In genomic region chr15:28086175-28086703, GRCh38 we compare ENCODE assay signal across 8 cellular contexts. TPM values are rescaled to one million over a fixed set of nuclear protein-coding genes. Genes with fewer than 3 reads are reported as not detected.
DNase-seq lines count a peak whose midpoint lies in the region; ATAC-seq, FAIRE-seq and TF ChIP-seq lines count a peak whose summit lies in the region.

No MANE protein-coding gene starts in this region.

- FAIRE-seq in RCC 7860 (lab: Jason Lieb, UNC) = no peak

- DNase-seq in ELR (ENCODE audit: low read depth) (peak; percentile 64), RCC 7860 (ENCODE audit: low spot score) (peak; percentile 19), amniotic epithelial cell (ENCODE audit: low read depth) (peak; percentile 48), iPS-NIHi11 (ENCODE audit: low spot score) (peak; percentile 78), sigmoid colon (no peak)
- peak; percentile 75 for DNase-seq in stimulated activated CD8-positive, alpha-beta memory T cell treated with anti-CD3 and anti-CD28 coated beads, Interleukin-4, amount 100 ng/mL, for 48 hours

- H3K36me3 ChIP-seq in sigmoid colon = no peaks in the 10 kb centered on the region

- WGBS in sigmoid colon, 2 donors = 16 to 24% methylated on average over 2 of the region's 2 CpGs

- no peaks in the 10 kb centered on the region for H3K4me1 ChIP-seq in sigmoid colon

- no peak overlapping the region for H3K4me3 ChIP-seq in sigmoid colon

- H3K27me3 ChIP-seq in sigmoid colon = peaks cover 0 to 11% (median 0%) of the 10 kb centered on the region in 3 donors

- ATAC-seq in GM19463 (IDR thresholded peaks at IDR 0.05; ENCODE audit: unreplicated experiment) (peak; percentile 100), HG03439 (IDR thresholded peaks at IDR 0.05; ENCODE audit: unreplicated experiment) (peak; percentile 88)

- no peak for TF ChIP-seq POLR2A in sigmoid colon (IDR thresholded peaks at IDR 0.05)

- intact Hi-C loops in sigmoid colon (cut with DNase I) = no loop called here

- TF ChIP-seq CTCF in sigmoid colon (IDR thresholded peaks at IDR 0.05) = peak in 2 of 4 experiments; percentile 25 to 42

- peaks cover 0 to 4% (median 1%) of the 10 kb centered on the region in 4 donors for H3K9me3 ChIP-seq in sigmoid colon

- H3K27ac ChIP-seq in sigmoid colon = no peak overlapping the region

- TF ChIP-seq EP300 in sigmoid colon (IDR thresholded peaks at IDR 0.05) = no peak

RNA-seq across cellular contexts. Expression of gene OCA2, which starts 12.9 kb away (rescaled TPM):
- total RNA-seq in sigmoid colon = under 1 TPM in 1 of 4 donors, not detected in 3; 0.36 TPM
- polyA plus RNA-seq in sigmoid colon = under 1 TPM in 1 of 3 donors, not detected in 2; 0.41 TPM
